Comparison of ENCODE assay signal across 10 cellular contexts in the genomic region with DNA sequence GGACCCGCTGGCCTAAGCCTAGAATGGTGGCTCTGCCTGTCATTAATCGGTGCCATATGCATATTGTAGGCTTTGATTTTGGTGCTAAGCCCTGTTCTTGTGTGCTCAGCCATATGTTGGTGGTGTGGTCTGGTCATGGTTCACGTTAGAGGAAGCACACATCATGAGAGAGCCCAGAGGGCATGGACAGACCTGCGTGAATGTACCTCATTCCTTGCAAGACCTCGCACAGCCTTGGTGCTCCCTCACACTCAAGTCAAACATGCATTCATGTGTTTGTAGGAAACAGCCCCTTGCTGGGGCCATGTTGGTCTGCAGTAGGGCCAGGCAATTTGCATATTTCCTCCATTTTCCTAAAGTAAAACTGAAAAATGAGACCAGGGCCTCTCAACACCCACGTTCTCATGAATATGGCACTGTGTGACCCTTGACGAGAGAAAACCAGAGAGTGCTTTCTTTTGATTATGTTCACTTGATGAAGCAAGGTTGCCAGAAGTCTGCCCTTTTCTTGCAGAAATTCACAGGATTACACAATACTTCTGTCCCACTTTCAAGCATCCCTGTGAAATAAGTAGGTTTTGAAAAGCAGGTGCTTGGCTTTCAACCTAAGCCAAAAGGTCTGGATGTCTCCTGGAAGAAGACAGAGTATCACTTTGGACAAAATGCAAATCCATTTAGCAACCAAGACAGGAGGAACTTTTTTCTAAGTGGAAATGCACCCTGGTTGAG.
DNase-seq lines count a peak whose midpoint lies in the region; ATAC-seq and TF ChIP-seq lines count a peak whose summit lies in the region.
"Had no signal": no experiment of that assay in that cellular context is flagged by ENCODE, and none has a peak within 500 bp of the region (broad histone marks: within the 10 kb centered on the region; RNA-seq: fewer than 3 reads in every experiment).

No MANE protein-coding gene starts in this region.

- no peak overlapping the region for H2AFZ ChIP-seq in IMR-90 (replicated peaks; ENCODE audit: low read length, poor library complexity)
- no peak overlapping the region for H2AFZ ChIP-seq in hepatocyte

- H2BK120ac ChIP-seq in IMR-90 (ENCODE audit: low read depth, low read length) = no peak overlapping the region

- no peak overlapping the region for H3K23ac ChIP-seq in IMR-90 (ENCODE audit: low read depth, low read length)

- no peaks in the 10 kb centered on the region for H3K79me1 ChIP-seq in IMR-90 (ENCODE audit: low read depth in 1 of 2, low read length in 2 of 2)

- H2BK20ac ChIP-seq in IMR-90 (ENCODE audit: low read depth, low read length) = no peak overlapping the region

- H2BK15ac ChIP-seq in IMR-90 (ENCODE audit: low read depth, low read length) = no peak overlapping the region

- no peak overlapping the region for H4K5ac ChIP-seq in IMR-90 (ENCODE audit: low read depth, low read length)

- no peak overlapping the region for H4K8ac ChIP-seq in IMR-90 (ENCODE audit: low read depth in 2 of 2, low read length in 2 of 2)

- H3K27ac ChIP-seq in IMR-90 (ENCODE audit: insufficient read depth, low read length) = no peak overlapping the region
- H3K27ac ChIP-seq in hepatocyte = no peak overlapping the region

- intact Hi-C loops in CD14-positive monocyte (cut with micrococcal nuclease) = no loop called here
- intact Hi-C loops in IMR-90 (cut with micrococcal nuclease) = no loop called here

- H3K4me2 ChIP-seq in IMR-90 (ENCODE audit: low read depth, low read length) (no peak overlapping the region), hepatocyte (no peak overlapping the region)

- H3K36me3 Mint-ChIP-seq in CD14-positive monocyte = peaks cover 51 to 53% of the 10 kb centered on the region in 2 donors

- H3K36me3 ChIP-seq in IMR-90 (ENCODE audit: control insufficient read depth, insufficient read depth, low read length) (no peaks in the 10 kb centered on the region), hepatocyte (replicated peaks; ENCODE audit: insufficient read depth, low read depth) (no peaks in the 10 kb centered on the region)

- H4K91ac ChIP-seq in IMR-90 (ENCODE audit: insufficient read depth, low read depth, low read length) = no peak overlapping the region

- H3K27me3 Mint-ChIP-seq in CD14-positive monocyte (ENCODE audit: low read depth in 3 of 3) = no peaks in the 10 kb centered on the region

- H4K20me1 ChIP-seq in IMR-90 (ENCODE audit: insufficient read depth, low read length) (no peaks in the 10 kb centered on the region), hepatocyte (ENCODE audit: insufficient read depth, poor library complexity, severe bottlenecking) (no peaks in the 10 kb centered on the region)

- peak; percentile 84 for ATAC-seq in GM18520 (IDR thresholded peaks at IDR 0.05; ENCODE audit: unreplicated experiment)
- ATAC-seq in HG02588 (IDR thresholded peaks at IDR 0.05; ENCODE audit: unreplicated experiment) = peak; percentile 95
- no peak for ATAC-seq in IMR-90 (ENCODE audit: low read depth)

- POLR2A ChIA-PET in IMR-90 (lab: Charles Lee; ENCODE audit: unreplicated experiment) = no interaction called here

- no peak overlapping the region for H3K9ac ChIP-seq in IMR-90 (ENCODE audit: low read depth, low read length)

- H3K4ac ChIP-seq in IMR-90 (ENCODE audit: low read depth, low read length) = no peak overlapping the region

- H3K56ac ChIP-seq in IMR-90 (ENCODE audit: extremely low read depth, insufficient read depth, low read length) = no peak overlapping the region

- H3K9me1 ChIP-seq in IMR-90 (ENCODE audit: insufficient read depth, low read length) = no peaks in the 10 kb centered on the region

- no peak overlapping the region for H3K14ac ChIP-seq in IMR-90 (replicated peaks; ENCODE audit: low read depth, low read length)

- BruUV-seq in IMR-90 (replicated peaks; lab: Mats Ljungman, UMichigan) = no TSS peak

- H3K9me2 ChIP-seq in hepatocyte (replicated peaks; ENCODE audit: insufficient read depth) = no peaks in the 10 kb centered on the region

- peaks cover 16% of the 10 kb centered on the region for H3K4me1 Mint-ChIP-seq in CD14-positive monocyte

- no peak for TF ChIP-seq RAD21 in IMR-90 (IDR thresholded peaks at IDR 0.05; ENCODE audit: low read length)

- no peak for TF ChIP-seq CTCF in CD14-positive monocyte (IDR thresholded peaks at IDR 0.05)
- TF ChIP-seq CTCF in IMR-90 (conservative IDR thresholded peaks at IDR 0.05; ENCODE audit: low read depth, low read length) = no peak
- TF ChIP-seq CTCF in hepatocyte (IDR thresholded peaks at IDR 0.05; ENCODE audit: poor library complexity) = no peak

- dilution Hi-C loops in IMR-90 (cut with HindIII; ENCODE audit: low sequenced_read_pairs, unreplicated experiment) = no loop called here

- H3K4me3 ChIP-seq in IMR-90 (ENCODE audit: insufficient read depth, low read depth, low read length) (no peak overlapping the region), hepatocyte (no peak overlapping the region)

- H3K9me3 ChIP-seq in IMR-90 (ENCODE audit: control insufficient read depth, insufficient read depth, low read length) (peaks cover 4% of the 10 kb centered on the region), hepatocyte (ENCODE audit: low read depth) (no peaks in the 10 kb centered on the region)

- H3K79me2 ChIP-seq in hepatocyte = no peaks in the 10 kb centered on the region

- in situ Hi-C loops in IMR-90 (cut with MboI; ENCODE audit: low sequenced_read_pairs) = no loop called here

- no peak overlapping the region for H2AK9ac ChIP-seq in IMR-90 (replicated peaks; ENCODE audit: low read depth, low read length, poor library complexity)

- no peak overlapping the region for H3K18ac ChIP-seq in IMR-90 (ENCODE audit: low read depth, low read length)

- WGBS in IMR-90 (ENCODE audit: extremely low coverage in 2 of 2, insufficient read length in 1 of 2), 2 experiments = 87% methylated on average over 2 of the region's 7 CpGs; no CpG with 5 or more reads in 1 of the 2 experiments
- 90% methylated on average over 7 of the region's 7 CpGs for WGBS in hepatocyte (ENCODE audit: low lambda C conversion rate, missing lambda C conversion rate)

- H3K27ac Mint-ChIP-seq in CD14-positive monocyte = peak overlapping the region in 6 of 7 donors; percentile 35 to 82 (median 74)

- no peaks in the 10 kb centered on the region for H3K4me1 ChIP-seq in IMR-90 (ENCODE audit: control insufficient read depth, insufficient read depth, low read length)
- no peaks in the 10 kb centered on the region for H3K4me1 ChIP-seq in hepatocyte (ENCODE audit: insufficient read depth)

- H2AK5ac ChIP-seq in IMR-90 (ENCODE audit: low read depth, low read length) = no peak overlapping the region

- DNase-seq in CD14-positive monocyte (ENCODE audit: low spot score) (no peak), IMR-90 (no peak), hepatocyte (ENCODE audit: low spot score) (no peak), DMS79 (lab: John Stamatoyannopoulos, UW) (no peak), NCI-H1092 treated with DMSO at 0.1 percent for 48 hours (lab: John Stamatoyannopoulos, UW) (no peak)
- no peak for DNase-seq in effector CD4-positive, alpha-beta T cell
- DNase-seq: activated effector memory CD4-positive, alpha-beta T cell treated with Interleukin-2 at 50 U/mL for 16 hours; Karpas-422 had no signal

- no peak overlapping the region for H3K4me3 Mint-ChIP-seq in CD14-positive monocyte

- CTCF ChIA-PET in IMR-90 (lab: Yijun Ruan, JAX) = interaction anchor here (1.0 kb wide), 1 partner anchor 122 kb away, joined by 3 read pairs; no protein-coding TSS in a partner anchor

- H2BK5ac ChIP-seq in IMR-90 (ENCODE audit: low read depth, low read length, poor library complexity, severe bottlenecking) = no peak overlapping the region

- no peaks in the 10 kb centered on the region for H3K9me3 Mint-ChIP-seq in CD14-positive monocyte

- no peak for TF ChIP-seq POLR2A in IMR-90 (IDR thresholded peaks at IDR 0.05; ENCODE audit: low read depth, low read length)

- H3K27me3 ChIP-seq in IMR-90 (ENCODE audit: control insufficient read depth, insufficient read depth, low read length) (no peaks in the 10 kb centered on the region), hepatocyte (no peaks in the 10 kb centered on the region)

TF ChIP-seq in IMR-90, 13 proteins besides CTCF, POLR2A, EP300 and RAD21:
- no peak for TF ChIP-seq CHD1 (IDR thresholded peaks at IDR 0.05; ENCODE audit: low read depth, low read length)
- TF ChIP-seq CEBPB (IDR thresholded peaks at IDR 0.05; ENCODE audit: low read depth, low read length) = peak; percentile 44
- no peak for TF ChIP-seq FOS (IDR thresholded peaks at IDR 0.05; ENCODE audit: low read depth, low read length)
